ENCODE assay signal across 9 cellular contexts in genomic region chr4:85747871-85748491, GRCh38.
A peak's percentile ranks its signal among the peaks of the same experiment; 100 is the strongest.
DNase-seq lines count a peak whose midpoint lies in the region; ATAC-seq and TF ChIP-seq lines count a peak whose summit lies in the region.
"Had no signal": no experiment of that assay in that cellular context is flagged by ENCODE, and none has a peak within 500 bp of the region (broad histone marks: within the 10 kb centered on the region; RNA-seq: fewer than 3 reads in every experiment).

No MANE protein-coding gene starts in this region.

- in situ Hi-C loops in HAP-1 (cut with MboI; ENCODE audit: low sequenced_read_pairs) = no loop called here

- BruUV-seq in OCI-LY7 (replicated peaks; lab: Mats Ljungman, UMichigan) = no TSS peak

- ATAC-seq in lower lobe of right lung = peak; percentile 84 to 89

- TF ChIP-seq CTCF in LNCAP (IDR thresholded peaks at IDR 0.05) (peak; percentile 90), OCI-LY7 (conservative IDR thresholded peaks at IDR 0.05; ENCODE audit: low read length) (peak; percentile 98), lower lobe of right lung (IDR thresholded peaks at IDR 0.05) (peak; percentile 86)

- DNase-seq in SIG-M5 treated with dmso at 0.1 percent for 504 hours (lab: John Stamatoyannopoulos, UW; ENCODE audit: unreplicated experiment) (peak; percentile 71), SIG-M5 (lab: John Stamatoyannopoulos, UW) (no peak), HAP-1 (ENCODE audit: low spot score in 2 of 2) (peak; percentile 36 to 61), OCI-LY7 (ENCODE audit: low spot score) (peak; percentile 92), dermis blood vessel endothelial cell (peak; percentile 89), lower lobe of right lung (no peak), occipital lobe (lab: John Stamatoyannopoulos, UW) (no peak)

- H4K20me1 ChIP-seq in OCI-LY7 (ENCODE audit: insufficient read depth, low read length) = no peaks in the 10 kb centered on the region
- H4K20me1 ChIP-seq: BLaER1 had no signal

- H3K79me2 ChIP-seq in OCI-LY7 (ENCODE audit: insufficient read depth, low read depth, low read length) = no peaks in the 10 kb centered on the region

- H3K4me1 ChIP-seq in HAP-1 = peaks cover 5% of the 10 kb centered on the region; the same call in 1 of the 2 replicates
- peaks cover 32% of the 10 kb centered on the region for H3K4me1 ChIP-seq in OCI-LY7 (ENCODE audit: insufficient read depth, low read length, poor library complexity, severe bottlenecking)
- H3K4me1 ChIP-seq in lower lobe of right lung = peaks cover 14% of the 10 kb centered on the region

- peak overlapping the region; percentile 13; the same call in 1 of the 2 replicates for H2AFZ ChIP-seq in OCI-LY7 (ENCODE audit: low read length)

- H3K27me3 ChIP-seq in HAP-1 (ENCODE audit: low read depth) (no peaks in the 10 kb centered on the region), lower lobe of right lung (ENCODE audit: low read depth) (no peaks in the 10 kb centered on the region)
- H3K27me3 ChIP-seq: BLaER1 had no signal

- H3K9me3 ChIP-seq in HAP-1 = no peaks in the 10 kb centered on the region
- H3K9me3 ChIP-seq in OCI-LY7 (ENCODE audit: low read length) = no peaks in the 10 kb centered on the region
- H3K9me3 ChIP-seq in lower lobe of right lung = no peaks in the 10 kb centered on the region
- H3K9me3 ChIP-seq: BLaER1 had no signal

- POLR2A ChIA-PET in OCI-LY7 (lab: Charles Lee) = interaction anchor here (0.6 to 1.7 kb wide), 16 partner anchors 14 to 601 kb away, joined by 3 to 11 read pairs (median 4); no protein-coding TSS in a partner anchor

- H3K4me2 ChIP-seq in OCI-LY7 (ENCODE audit: low read length) = no peak overlapping the region
- H3K4me2 ChIP-seq: BLaER1 had no signal

- CTCF ChIA-PET in OCI-LY7 (lab: Charles Lee; ENCODE audit: unreplicated experiment) = interaction anchor here (1.1 to 1.7 kb wide), 5 partner anchors 18 to 520 kb away, joined by 3 to 5 read pairs (median 3); no protein-coding TSS in a partner anchor

- H3K36me3 ChIP-seq in HAP-1 (replicated peaks) (no peaks in the 10 kb centered on the region), OCI-LY7 (ENCODE audit: insufficient read depth, low read length) (no peaks in the 10 kb centered on the region), lower lobe of right lung (no peaks in the 10 kb centered on the region)
- H3K36me3 ChIP-seq: BLaER1 had no signal

- intact Hi-C loops in OCI-LY7 (cut with micrococcal nuclease; ENCODE audit: unreplicated experiment) (loop anchor here (1.0 to 5.0 kb wide), 10 partner anchors 46 to 601 kb away; partner anchors contain the start of gene ARHGAP24), lower lobe of right lung (cut with DNase I) (loop anchor here (10.0 kb wide), 1 partner anchor 603 kb away; no protein-coding TSS in a partner anchor)

- no peaks in the 10 kb centered on the region for H3K9me2 ChIP-seq in OCI-LY7 (ENCODE audit: insufficient read depth, low read length)

- H3K27ac ChIP-seq in OCI-LY7 (ENCODE audit: low read depth, low read length, poor library complexity, severe bottlenecking) (no peak overlapping the region), lower lobe of right lung (no peak overlapping the region)
- H3K27ac ChIP-seq: BLaER1 had no signal

- H3K4me3 ChIP-seq in HAP-1 = no peak overlapping the region
- no peak overlapping the region for H3K4me3 ChIP-seq in OCI-LY7 (ENCODE audit: low read depth, low read length, poor library complexity, severe bottlenecking)
- H3K4me3 ChIP-seq in lower lobe of right lung = no peak overlapping the region
- H3K4me3 ChIP-seq: BLaER1 had no signal

Comparison
In these comparisons a context has a peak if more than half of its experiments do, and no peak if none do; other contexts are left out.
1. DNase-seq: peak in SIG-M5 treated with dmso at 0.1 percent for 504 hours (single experiment), HAP-1 (2 of 2), OCI-LY7 (single experiment) and dermis blood vessel endothelial cell (single experiment); none in SIG-M5 (single experiment), lower lobe of right lung (single experiment) and occipital lobe (single experiment).
2. Peak in every context shown above with its lines, with median percentiles within 50 percentile points of each other: CTCF ChIP-seq.